ENCODE assay signal across 21 cellular contexts in genomic region chr4:54016504-54016903, GRCh38. TPM values are rescaled to one million over a fixed set of nuclear protein-coding genes. Genes with fewer than 3 reads are reported as not detected.
DNase-seq lines count a peak whose midpoint lies in the region; TF ChIP-seq lines count a peak whose summit lies in the region.
"Had no signal": no experiment of that assay in that cellular context is flagged by ENCODE, and none has a peak within 500 bp of the region (broad histone marks: within the 10 kb centered on the region; RNA-seq: fewer than 3 reads in every experiment).

No MANE protein-coding gene starts in this region.

- peaks cover 61% of the 10 kb centered on the region for H3K4me1 ChIP-seq in HUES48 (ENCODE audit: control insufficient read depth, insufficient read depth, low read length)
- H3K4me1 ChIP-seq in tibial artery = no peaks in the 10 kb centered on the region

- peak; percentile 93 for DNase-seq in NCI-H1417 treated with DMSO at 0.1 percent for 48 hours (lab: John Stamatoyannopoulos, UW)
- peak; percentile 78 for DNase-seq in NCI-H69 (lab: John Stamatoyannopoulos, UW)
- peak; percentile 14 for DNase-seq in cerebellar cortex (ENCODE audit: low spot score)
- DNase-seq in NCI-H2171 (lab: John Stamatoyannopoulos, UW) = no peak
- no peak for DNase-seq in ureter (ENCODE audit: low spot score)
- DNase-seq in tibial artery = no peak
- DNase-seq: activated CD4-positive, alpha-beta T cell treated with anti-CD3 and anti-CD28 coated beads, Interleukin-2, amount 50 U/mL, for 4 hours; activated CD8-positive, alpha-beta memory T cell treated with anti-CD3 and anti-CD28 coated beads, Interleukin-2, amount 50 U/mL, for 4 hours; activated naive CD8-positive, alpha-beta T cell treated with anti-CD3 and anti-CD28 coated beads for 36 hours; CD4-positive, alpha-beta memory T cell; DMS79 treated with DMSO at 0.1 percent for 48 hours; dorsolateral prefrontal cortex; left colon; mesendoderm; naive B cell; NCI-H1694 treated with DMSO at 0.1 percent for 48 hours; stimulated activated CD4-positive, alpha-beta T cell treated with anti-CD3 and anti-CD28 coated beads, Interleukin-4, amount 100 ng/mL, for 1 hour; stimulated activated naive CD4-positive, alpha-beta T cell treated with Interleukin-2 at 50 U/mL for 16 hours; T-helper 9 cell had no signal

- H3K27ac ChIP-seq in HUES48 (ENCODE audit: low read depth, low read length) (peak overlapping the region; percentile 57), tibial artery (no peak overlapping the region)
- H3K27ac ChIP-seq: SK-N-MC had no signal

- TF ChIP-seq CTCF in tibial artery (IDR thresholded peaks at IDR 0.05) = no peak

- H3K36me3 ChIP-seq in HUES48 (ENCODE audit: control insufficient read depth, insufficient read depth, low read length) (no peaks in the 10 kb centered on the region), tibial artery (no peaks in the 10 kb centered on the region)

- H3K27me3 ChIP-seq in HUES48 (ENCODE audit: control insufficient read depth, insufficient read depth, low read length) = no peaks in the 10 kb centered on the region
- no peaks in the 10 kb centered on the region for H3K27me3 ChIP-seq in tibial artery
- H3K27me3 ChIP-seq: dorsolateral prefrontal cortex had no signal

- H3K9me3 ChIP-seq in HUES48 (ENCODE audit: control insufficient read depth, insufficient read depth, low read length) = no peaks in the 10 kb centered on the region
- H3K9me3 ChIP-seq in tibial artery = no peaks in the 10 kb centered on the region

- peak overlapping the region; percentile 15; the same call in 1 of the 2 replicates for H3K4me3 ChIP-seq in HUES48 (ENCODE audit: low read depth, low read length)
- H3K4me3 ChIP-seq in tibial artery = no peak overlapping the region
- H3K4me3 ChIP-seq: SK-N-MC had no signal

- no peak overlapping the region for H3K9ac ChIP-seq in HUES48 (ENCODE audit: low read depth, low read length)

- intact Hi-C loops in tibial artery (cut with DNase I; ENCODE audit: low total_unique reads) = no loop called here

RNA-seq across cellular contexts. Expression of gene CHIC2, which starts 47.9 kb away (rescaled TPM):
- 22.8 TPM for total RNA-seq in ureter

Comparison
In these comparisons a context has a peak if more than half of its experiments do, and no peak if none do; other contexts are left out.
1. DNase-seq: peak in NCI-H1417 treated with DMSO at 0.1 percent for 48 hours (single experiment), NCI-H69 (single experiment) and cerebellar cortex (single experiment); none in NCI-H2171 (single experiment), ureter (single experiment) and tibial artery (0 of 2).